In genomic region chr9:35688558-35689350, GRCh38 we compare ENCODE assay signal across 1 cellular context.
TF ChIP-seq lines count a peak whose summit lies in the region.

No MANE protein-coding gene starts in this region.

TF ChIP-seq in HEK293, 187 proteins besides CTCF, POLR2A, EP300 and RAD21 (continued from another document):
- no peak for TF ChIP-seq HOXD13 (CRISPR knock-in tag; IDR thresholded peaks at IDR 0.05; ENCODE audit: borderline replicate concordance)
- no peak for TF ChIP-seq ZNF19 (tag by site-specific recombination; IDR thresholded peaks at IDR 0.05; ENCODE audit: low read depth)
- TF ChIP-seq WT1 (tag by site-specific recombination; IDR thresholded peaks at IDR 0.05), result no peak
- no peak for TF ChIP-seq ZNF433 (tag by site-specific recombination; IDR thresholded peaks at IDR 0.05; ENCODE audit: low read depth)
- TF ChIP-seq PRDM6 (tag by site-specific recombination; IDR thresholded peaks at IDR 0.05), result no peak
- TF ChIP-seq KLF8 (tag by site-specific recombination; IDR thresholded peaks at IDR 0.05), result no peak
- TF ChIP-seq PBX3 (CRISPR knock-in tag; IDR thresholded peaks at IDR 0.05), result no peak
- TF ChIP-seq ZEB2 (tag by site-specific recombination; IDR thresholded peaks at IDR 0.05), result 0 out of 2 replicates have a peak, but pooled peaks have one; percentile 42
- TF ChIP-seq ZBTB10 (tag by site-specific recombination; IDR thresholded peaks at IDR 0.05), result no peak
- no peak for TF ChIP-seq ZNF621 (tag by site-specific recombination; IDR thresholded peaks at IDR 0.05)
- 0 out of 2 replicates have a peak, but pooled peaks have one; percentile 21 for TF ChIP-seq SP2 (tag by site-specific recombination; IDR thresholded peaks at IDR 0.05)
- TF ChIP-seq ELK4 (IDR thresholded peaks at IDR 0.05; ENCODE audit: borderline replicate concordance, low read depth, low read length), result no peak
- TF ChIP-seq ZNF585B (tag by site-specific recombination; IDR thresholded peaks at IDR 0.05), result no peak
- TF ChIP-seq ZNF174 (tag by site-specific recombination; IDR thresholded peaks at IDR 0.05), result no peak
- TF ChIP-seq HIC1 (tag by site-specific recombination; IDR thresholded peaks at IDR 0.05), result peak; percentile 43; the same call in 1 of the 2 replicates
- TF ChIP-seq IKZF3 (tag by site-specific recombination; IDR thresholded peaks at IDR 0.05), result no peak
- TF ChIP-seq KLF17 (tag by site-specific recombination; IDR thresholded peaks at IDR 0.05), result no peak
- TF ChIP-seq SP7 (tag by site-specific recombination; IDR thresholded peaks at IDR 0.05), result peak; percentile 78
- no peak for TF ChIP-seq ZNF530 (tag by site-specific recombination; IDR thresholded peaks at IDR 0.05; ENCODE audit: low read depth)
- TF ChIP-seq ZNF239 (tag by site-specific recombination; IDR thresholded peaks at IDR 0.05), result no peak
- TF ChIP-seq ZNF558 (tag by site-specific recombination; IDR thresholded peaks at IDR 0.05), result no peak
- no peak for TF ChIP-seq ZNF837 (tag by site-specific recombination; IDR thresholded peaks at IDR 0.05)
- TF ChIP-seq ZBTB21 (tag by site-specific recombination; IDR thresholded peaks at IDR 0.05), result no peak
- TF ChIP-seq ZNF580 (tag by site-specific recombination; IDR thresholded peaks at IDR 0.05), result no peak
- no peak for TF ChIP-seq ZNF449 (tag by site-specific recombination; IDR thresholded peaks at IDR 0.05)
- no peak for TF ChIP-seq ZNF121 (tag by site-specific recombination; IDR thresholded peaks at IDR 0.05)
- TF ChIP-seq ZNF664 (tag by site-specific recombination; IDR thresholded peaks at IDR 0.05), result peak; percentile 67
- TF ChIP-seq ZSCAN16 (tag by site-specific recombination; IDR thresholded peaks at IDR 0.05), result no peak
- no peak for TF ChIP-seq ZNF654 (tag by site-specific recombination; IDR thresholded peaks at IDR 0.05; ENCODE audit: low read depth)
- peak; percentile 44; the same call in 1 of the 2 replicates for TF ChIP-seq ZNF366 (tag by site-specific recombination; conservative IDR thresholded peaks at IDR 0.05)
- peak; percentile 75 for TF ChIP-seq ZBTB20 (tag by site-specific recombination; IDR thresholded peaks at IDR 0.05)
- no peak for TF ChIP-seq ZNF138 (tag by site-specific recombination; IDR thresholded peaks at IDR 0.05; ENCODE audit: borderline replicate concordance)
- 0 out of 2 replicates have a peak, but pooled peaks have one; percentile 18 for TF ChIP-seq MZF1 (tag by site-specific recombination; IDR thresholded peaks at IDR 0.05; ENCODE audit: borderline replicate concordance)
- 0 out of 2 replicates have a peak, but pooled peaks have one; percentile 10 for TF ChIP-seq OSR2 (tag by site-specific recombination; IDR thresholded peaks at IDR 0.05)
- TF ChIP-seq ZFHX2 (tag by site-specific recombination; conservative IDR thresholded peaks at IDR 0.05), result peak; percentile 80
- no peak for TF ChIP-seq ZNF37A (tag by site-specific recombination; IDR thresholded peaks at IDR 0.05)
- peak; percentile 56 for TF ChIP-seq ZNF398 (tag by site-specific recombination; IDR thresholded peaks at IDR 0.05)
- TF ChIP-seq ZNF571 (tag by site-specific recombination; IDR thresholded peaks at IDR 0.05), result no peak
- TF ChIP-seq ZBTB7A (tag by site-specific recombination; IDR thresholded peaks at IDR 0.05; ENCODE audit: low read depth), result no peak
- no peak for TF ChIP-seq ZNF561 (tag by site-specific recombination; IDR thresholded peaks at IDR 0.05; ENCODE audit: borderline replicate concordance)
- TF ChIP-seq ZNF202 (tag by site-specific recombination; IDR thresholded peaks at IDR 0.05; ENCODE audit: borderline replicate concordance), result no peak
- no peak for TF ChIP-seq ZNF214 (tag by site-specific recombination; IDR thresholded peaks at IDR 0.05; ENCODE audit: borderline replicate concordance)
- TF ChIP-seq ZNF324 (tag by site-specific recombination; IDR thresholded peaks at IDR 0.05), result no peak
- TF ChIP-seq PRDM1 (tag by site-specific recombination; IDR thresholded peaks at IDR 0.05), result no peak
- TF ChIP-seq ZBTB8A (tag by site-specific recombination; IDR thresholded peaks at IDR 0.05), result no peak
- TF ChIP-seq ATF2 (tag by site-specific recombination; IDR thresholded peaks at IDR 0.05; ENCODE audit: low read depth), result no peak
- no peak for TF ChIP-seq ZNF624 (tag by site-specific recombination; IDR thresholded peaks at IDR 0.05)
- no peak for TF ChIP-seq ZNF341 (tag by site-specific recombination; IDR thresholded peaks at IDR 0.05; ENCODE audit: low read depth)
